ENCODE assay signal across 23 cellular contexts in genomic region chr2:120570546-120570945, GRCh38.
"Had no signal": no experiment of that assay in that cellular context is flagged by ENCODE, and none has a peak within 500 bp of the region (broad histone marks: within the 10 kb centered on the region; RNA-seq: fewer than 3 reads in every experiment).

No MANE protein-coding gene starts in this region.

- H3K27me3 ChIP-seq: MG63, SJSA1 had no signal

- DNase-seq: IMR-90, Karpas-422, KG1, NCI-H1092, NCI-H1105 treated with DMSO at 0.1 percent for 48 hours, NCI-H1417 treated with DMSO at 0.1 percent for 48 hours, NCI-H146, NCI-H1694 treated with DMSO at 0.1 percent for 48 hours, NCI-H1930, NCI-H2081 treated with DMSO at 0.1 percent for 48 hours, NCI-H2171, NCI-H446, NCI-H510A, NCI-H524 treated with DMSO at 0.1 percent for 48 hours, NCI-H69, NCI-H774, SIG-M5 had no signal

- H3K4me3 ChIP-seq: MG63, SJSA1, SK-N-MC had no signal

- H3K27ac ChIP-seq: RWPE1, SJSA1, SK-N-MC had no signal

- FAIRE-seq: HepG2, RCC 7860 had no signal

- H3K36me3 ChIP-seq: MG63, SJSA1 had no signal

- H3K9me3 ChIP-seq: MG63, SJSA1 had no signal
